In genomic region chr21:17925900-17926299, GRCh38 we compare ENCODE assay signal across 9 cellular contexts.
DNase-seq lines count a peak whose midpoint lies in the region; ATAC-seq and TF ChIP-seq lines count a peak whose summit lies in the region.
"Had no signal": no experiment of that assay in that cellular context is flagged by ENCODE, and none has a peak within 500 bp of the region (broad histone marks: within the 10 kb centered on the region; RNA-seq: fewer than 3 reads in every experiment).

No MANE protein-coding gene starts in this region.

- peaks cover 0 to 18% (median 0%) of the 10 kb centered on the region in 3 donors for H3K4me1 ChIP-seq in gastroesophageal sphincter

- H3K9me3 ChIP-seq in SK-N-MC (ENCODE audit: low read depth, low read length) (no peaks in the 10 kb centered on the region), gastroesophageal sphincter (peaks cover 0 to 2% (median 0%) of the 10 kb centered on the region in 3 donors)

- no peak for TF ChIP-seq POLR2A in gastroesophageal sphincter (IDR thresholded peaks at IDR 0.05)

- peak in 2 of 4 experiments; percentile 11 to 29 for TF ChIP-seq CTCF in gastroesophageal sphincter (IDR thresholded peaks at IDR 0.05)

- H3K36me3 ChIP-seq in SK-N-MC (ENCODE audit: insufficient read depth, low read length) (no peaks in the 10 kb centered on the region), gastroesophageal sphincter (no peaks in the 10 kb centered on the region)

- no peaks in the 10 kb centered on the region for H3K27me3 ChIP-seq in gastroesophageal sphincter

- in situ Hi-C loops in KBM-7 (cut with MboI; ENCODE audit: low pct_unique_long_range_greater_than_20kb, low sequenced_read_pairs) = no loop called here

- no peak overlapping the region for H3K4me3 ChIP-seq in SK-N-MC
- no peak overlapping the region for H3K4me3 ChIP-seq in gastroesophageal sphincter

- no peak overlapping the region for H3K9ac ChIP-seq in SK-N-MC (ENCODE audit: insufficient read length)

- DNase-seq in Ammon's horn (ENCODE audit: low spot score) (peak; percentile 71), KBM-7 (peak; percentile 18), SK-N-MC (ENCODE audit: low read depth, low spot score) (peak; percentile 24), iris pigment epithelial cell (ENCODE audit: low read depth) (peak; percentile 31), islet precursor cell (no peak), GF-D8 (lab: John Stamatoyannopoulos, UW) (no peak)
- DNase-seq: activated CD8-positive, alpha-beta T cell treated with anti-CD3 and anti-CD28 coated beads, Interleukin-2, amount 10 ng/mL, durations not matched to agents 7 days and 5 days had no signal

- TF ChIP-seq EP300 in gastroesophageal sphincter (IDR thresholded peaks at IDR 0.05) = no peak

- WGBS in gastroesophageal sphincter (ENCODE audit: low coverage in 1 of 2), 2 donors = 50 to 58% methylated on average over 1 of the region's 1 CpG

- H3K27ac ChIP-seq in SK-N-MC (no peak overlapping the region), gastroesophageal sphincter (no peak overlapping the region)

- ATAC-seq in HG03139 (IDR thresholded peaks at IDR 0.05; ENCODE audit: unreplicated experiment) (no peak), gastroesophageal sphincter (no peak)

Comparison
In these comparisons a context has a peak if more than half of its experiments do, and no peak if none do; other contexts are left out.
1. DNase-seq: peak in Ammon's horn (single experiment), KBM-7 (single experiment), SK-N-MC (single experiment) and iris pigment epithelial cell (single experiment); none in islet precursor cell (single experiment) and GF-D8 (single experiment).